In genomic region chr15:89409993-89410767, GRCh38 we compare ENCODE assay signal across 11 cellular contexts.
"Had no signal": no experiment of that assay in that cellular context is flagged by ENCODE, and none has a peak within 500 bp of the region (broad histone marks: within the 10 kb centered on the region; RNA-seq: fewer than 3 reads in every experiment).

No MANE protein-coding gene starts in this region.

- H3K27ac Mint-ChIP-seq: activated B cell treated with CpG ODN at 0.5 μM for 24 hours; activated naive CD8-positive, alpha-beta T cell; mesothelial cell of epicardium had no signal

- H3K4me3 Mint-ChIP-seq: mesothelial cell of epicardium had no signal

- ATAC-seq: gastrocnemius medialis, heart left ventricle, left cardiac atrium had no signal

- H3K9me3 Mint-ChIP-seq: activated B cell treated with CpG ODN at 0.5 μM for 24 hours, mesothelial cell of epicardium had no signal

- DNase-seq: activated B cell treated with CpG ODN at 0.5 μM for 24 hours; activated CD4-positive, alpha-beta T cell treated with anti-CD3 and anti-CD28 coated beads for 48 hours; activated gamma-delta T cell treated with Interleukin-2 at 50 U/mL for 16 hours; cerebellar nuclear complex; gastrocnemius medialis; heart left ventricle; left cardiac atrium; stimulated activated CD4-positive, alpha-beta T cell treated with anti-CD3 and anti-CD28 coated beads, Interleukin-12 subunit alpha, Interleukin-12 subunit beta, amount 100 ng/mL, for 4 hours; stimulated activated CD4-positive, alpha-beta T cell treated with anti-CD3 and anti-CD28 coated beads, Interleukin-2, amount 100 ng/mL, for 24 hours had no signal

- H3K36me3 Mint-ChIP-seq: activated naive CD8-positive, alpha-beta T cell; mesothelial cell of epicardium had no signal
